ENCODE assay signal across 8 cellular contexts in the genomic region with DNA sequence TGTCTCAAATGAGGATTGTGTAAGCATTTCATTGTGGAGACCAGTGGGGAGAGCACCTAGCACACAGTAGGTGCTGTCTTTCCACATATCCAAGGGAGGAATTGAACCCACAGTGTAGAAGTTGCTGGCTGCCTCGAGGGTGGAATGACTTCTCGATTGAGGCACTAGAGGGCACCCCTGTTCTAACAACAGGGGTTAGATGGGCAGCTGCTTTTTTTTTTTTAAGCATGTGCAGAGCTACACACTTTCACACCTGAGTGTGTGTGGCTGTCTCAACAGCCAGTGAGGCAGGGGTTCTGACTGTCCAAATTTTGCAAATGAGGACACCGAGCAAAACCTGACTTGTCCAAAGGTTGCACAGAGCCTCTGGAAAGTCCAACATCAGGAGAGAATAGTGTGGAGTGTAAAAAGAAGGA.
A peak's percentile ranks its signal among the peaks of the same experiment; 100 is the strongest.
DNase-seq lines count a peak whose midpoint lies in the region; ATAC-seq lines count a peak whose summit lies in the region.

No MANE protein-coding gene starts in this region.

- H3K36me3 Mint-ChIP-seq in activated T-cell treated with anti-CD3 and anti-CD28 coated beads, Interleukin-2, amount 50 U/mL, for 72 hours (ENCODE audit: insufficient read depth in 2 of 2), result peaks cover 0 to 4% of the 10 kb centered on the region in 2 donors

- H3K27ac Mint-ChIP-seq in activated T-cell treated with anti-CD3 and anti-CD28 coated beads, Interleukin-2, amount 50 U/mL, for 72 hours, result peak overlapping the region; percentile 85

- no peak for ATAC-seq in activated T-cell treated with anti-CD3 and anti-CD28 coated beads, Interleukin-2, amount 50 U/mL, for 72 hours (replicated peaks in 1 of 2)
- no peak for ATAC-seq in GM18520 (IDR thresholded peaks at IDR 0.05; ENCODE audit: unreplicated experiment)

- DNase-seq in NOMO-1 (lab: John Stamatoyannopoulos, UW; ENCODE audit: unreplicated experiment in 2 of 2) (peak; percentile 3), NOMO-1 treated with dmso at 0.1 percent for 144 hours (lab: John Stamatoyannopoulos, UW; ENCODE audit: unreplicated experiment) (no peak), NCI-H1105 (lab: John Stamatoyannopoulos, UW) (peak; percentile 17), glomerular visceral epithelial cell (ENCODE audit: extremely low spot score) (peak; percentile 20), amniotic stem cell (lab: John Stamatoyannopoulos, UW) (no peak)
- DNase-seq in activated T-cell treated with anti-CD3 and anti-CD28 coated beads, Interleukin-2, amount 50 U/mL, for 72 hours, result peak; percentile 55 to 61
- DNase-seq in stimulated activated CD4-positive, alpha-beta T cell treated with anti-CD3 and anti-CD28 coated beads, Interleukin-4, amount 100 ng/mL, for 24 hours, result peak; percentile 65

- H3K27me3 Mint-ChIP-seq in activated T-cell treated with anti-CD3 and anti-CD28 coated beads, Interleukin-2, amount 50 U/mL, for 72 hours (ENCODE audit: low read depth), result peaks cover 6% of the 10 kb centered on the region

- no peak overlapping the region for H3K4me3 Mint-ChIP-seq in activated T-cell treated with anti-CD3 and anti-CD28 coated beads, Interleukin-2, amount 50 U/mL, for 72 hours

- H3K4me1 Mint-ChIP-seq in activated T-cell treated with anti-CD3 and anti-CD28 coated beads, Interleukin-2, amount 50 U/mL, for 72 hours (ENCODE audit: low read depth), result peaks cover 82% of the 10 kb centered on the region

- H3K9me3 Mint-ChIP-seq in activated T-cell treated with anti-CD3 and anti-CD28 coated beads, Interleukin-2, amount 50 U/mL, for 72 hours, result no peaks in the 10 kb centered on the region

Comparison
In these comparisons a context has a peak if more than half of its experiments do, and no peak if none do; other contexts are left out.
1. DNase-seq: peak in NOMO-1 (2 of 2), NCI-H1105 (single experiment), activated T-cell treated with anti-CD3 and anti-CD28 coated beads, Interleukin-2, amount 50 U/mL, for 72 hours (2 of 2), glomerular visceral epithelial cell (single experiment) and stimulated activated CD4-positive, alpha-beta T cell treated with anti-CD3 and anti-CD28 coated beads, Interleukin-4, amount 100 ng/mL, for 24 hours (single experiment); none in NOMO-1 treated with dmso at 0.1 percent for 144 hours (single experiment) and amniotic stem cell (single experiment).